Comparison of ENCODE assay signal across 8 cellular contexts in the genomic region with DNA sequence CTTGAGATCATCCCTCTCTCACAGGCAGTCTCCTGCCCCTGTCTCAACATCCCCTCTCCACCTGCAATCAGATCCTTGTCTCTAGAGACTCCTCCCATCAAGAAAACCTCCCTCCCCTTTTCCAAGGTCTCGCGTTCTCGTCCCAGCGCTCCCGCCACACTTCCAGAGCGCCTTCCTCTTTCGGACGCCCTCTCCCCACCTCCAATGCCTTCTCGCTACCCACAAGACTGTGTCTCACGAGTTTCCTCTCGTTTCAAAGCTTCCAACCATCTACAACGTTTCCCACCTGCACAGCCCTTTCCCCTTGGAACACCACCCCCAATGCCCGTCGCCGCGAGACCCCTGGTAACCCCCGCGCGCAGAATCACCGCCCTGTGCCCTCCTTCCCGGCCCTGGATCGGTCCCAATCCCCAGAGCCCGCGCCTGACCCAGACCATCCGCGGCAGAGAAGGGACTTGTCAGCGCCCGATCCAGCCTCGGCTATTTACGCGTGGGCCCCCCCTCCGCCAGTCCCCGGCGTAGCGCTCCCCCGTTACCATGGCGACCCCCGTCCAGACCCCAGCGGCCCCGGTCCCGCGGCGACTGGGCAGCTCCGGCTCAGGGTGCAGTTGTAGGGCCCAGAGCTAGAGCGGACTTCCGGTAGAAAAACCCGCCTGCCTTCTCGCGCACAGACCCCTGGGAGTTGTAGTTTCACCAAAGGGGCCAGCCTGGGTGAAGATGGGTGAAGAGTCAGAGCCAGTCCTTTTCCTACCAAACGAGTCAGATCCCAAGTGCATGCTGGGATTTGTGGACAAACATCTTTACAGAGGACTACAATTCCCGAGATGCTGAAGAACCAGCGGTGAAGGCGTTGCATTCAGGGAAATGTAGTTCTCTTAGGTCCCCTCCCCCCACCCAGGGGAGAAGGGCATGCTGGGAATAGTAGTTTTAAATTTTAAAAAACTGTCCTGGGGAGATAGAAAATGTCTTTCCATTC. TPM values are rescaled to one million over a fixed set of nuclear protein-coding genes. Genes with fewer than 3 reads are reported as not detected.
DNase-seq lines count a peak whose midpoint lies in the region; ATAC-seq and TF ChIP-seq lines count a peak whose summit lies in the region.

A gene (minus strand): TSS at position 619 of the 976 bp plus-strand sequence. CDS start 80 bp downstream, at position 539.

- H3K4me1 ChIP-seq in Karpas-422 (ENCODE audit: low read length) (peaks cover 8% of the 10 kb centered on the region), esophagus squamous epithelium (peaks cover 11 to 34% (median 17%) of the 10 kb centered on the region in 3 donors)

- H3K9ac ChIP-seq in Karpas-422 (ENCODE audit: low read length), result peak within 1 kb of the TSS; percentile 84

- peaks cover 21% of the 10 kb centered on the region for H3K79me2 ChIP-seq in Karpas-422 (ENCODE audit: low read length)

- 0 to 1% methylated on average over 23 to 26 of the region's 53 CpGs for WGBS in esophagus squamous epithelium, 2 donors

- intact Hi-C loops in esophagus squamous epithelium (cut with DNase I), result no loop called here

- peak; percentile 98 for DNase-seq in DMS79 treated with DMSO at 0.1 percent for 48 hours (lab: John Stamatoyannopoulos, UW)
- peak; percentile 98 for DNase-seq in Karpas-422
- DNase-seq in RKO (ENCODE audit: low spot score), result peak; percentile 99
- peak; percentile 85 for DNase-seq in activated T-helper 1 cell treated with Interleukin-2 at 50 U/mL for 16 hours (ENCODE audit: low read depth)
- peak; percentile 89 for DNase-seq in esophagus squamous epithelium (lab: John Stamatoyannopoulos, UW)
- peak; percentile 99 for DNase-seq in myocyte (ENCODE audit: low read depth)
- peak; percentile 79 to 92 for DNase-seq in stimulated activated CD8-positive, alpha-beta memory T cell treated with anti-CD3 and anti-CD28 coated beads, Interleukin-7, amount 100 ng/mL, for 48 hours (ENCODE audit: extremely low read depth in 1 of 2, low read depth in 1 of 2)

- no peak within 1 kb of the TSS for H3K27ac ChIP-seq in Karpas-422 (ENCODE audit: low read length)
- H3K27ac ChIP-seq in esophagus squamous epithelium, result peak within 1 kb of the TSS; percentile 93 to 97 (median 96)

- H4K20me1 ChIP-seq in Karpas-422 (ENCODE audit: insufficient read depth, low read depth, low read length), result no peaks in the 10 kb centered on the region

- ATAC-seq in GM21825 (IDR thresholded peaks at IDR 0.05; ENCODE audit: unreplicated experiment), result peak; percentile 87

- TF ChIP-seq CTCF in esophagus squamous epithelium (IDR thresholded peaks at IDR 0.05), result peak in 3 of 6 experiments; percentile 14 to 34 (median 18)

- H3K9me2 ChIP-seq in Karpas-422 (replicated peaks; ENCODE audit: insufficient read depth, low read length), result no peaks in the 10 kb centered on the region

- H3K36me3 ChIP-seq in Karpas-422 (ENCODE audit: insufficient read depth, low read length), result no peaks in the 10 kb centered on the region
- H3K36me3 ChIP-seq in esophagus squamous epithelium, result peaks cover 0 to 21% (median 5%) of the 10 kb centered on the region in 3 donors

- peak; percentile 11 to 81 (median 47) for TF ChIP-seq POLR2A in esophagus squamous epithelium (IDR thresholded peaks at IDR 0.05)

- H3K27me3 ChIP-seq in Karpas-422 (ENCODE audit: low read length), result no peaks in the 10 kb centered on the region
- H3K27me3 ChIP-seq in esophagus squamous epithelium, result no peaks in the 10 kb centered on the region

- peak within 1 kb of the TSS; percentile 71 for H3K4me2 ChIP-seq in Karpas-422 (ENCODE audit: low read depth, low read length, poor library complexity, severe bottlenecking)

- H2AFZ ChIP-seq in Karpas-422 (ENCODE audit: low read length), result peak within 1 kb of the TSS; percentile 87

- peak within 1 kb of the TSS; percentile 88 for H3K4me3 ChIP-seq in Karpas-422 (ENCODE audit: low read length)
- peak within 1 kb of the TSS; percentile 90 to 100 (median 96) for H3K4me3 ChIP-seq in esophagus squamous epithelium

- H3K9me3 ChIP-seq in Karpas-422 (ENCODE audit: low read length) (no peaks in the 10 kb centered on the region), esophagus squamous epithelium (no peaks in the 10 kb centered on the region)

RNA-seq across cellular contexts. Expression of the gene that starts here (rescaled TPM):
- 63.7 and 85.5 TPM in 2 replicates for total RNA-seq in Karpas-422 (2014; rRNA removed; shearing (Covaris generic); ENCODE audit: low replicate concordance)
- total RNA-seq in esophagus squamous epithelium (100 to 1,000 TPM in 3 of 4 donors, 10 to 100 TPM in 1; 83.0 to 230 (median 133) TPM), myocyte (82.3 and 89.0 TPM in 2 replicates)
- 264 TPM for polyA plus RNA-seq in myocyte (2012)
